In genomic region chr22:36162127-36163034, GRCh38 we compare ENCODE assay signal across 9 cellular contexts. TPM values are rescaled to one million over a fixed set of nuclear protein-coding genes. Genes with fewer than 3 reads are reported as not detected.
DNase-seq lines count a peak whose midpoint lies in the region; ATAC-seq lines count a peak whose summit lies in the region.
"Had no signal": no experiment of that assay in that cellular context is flagged by ENCODE, and none has a peak within 500 bp of the region (broad histone marks: within the 10 kb centered on the region; RNA-seq: fewer than 3 reads in every experiment).

No MANE protein-coding gene starts in this region.

- H3K9me3 Mint-ChIP-seq in activated CD4-positive, alpha-beta T cell treated with anti-CD3 and anti-CD28 coated beads, Interleukin-2, amount 10 ng/mL, durations not matched to agents 7 days and 5 days, result peaks cover 2% of the 10 kb centered on the region
- H3K9me3 Mint-ChIP-seq in activated naive CD8-positive, alpha-beta T cell treated with anti-CD3 and anti-CD28 coated beads for 36 hours, result peaks cover under 1% of the 10 kb centered on the region

- DNase-seq in activated CD4-positive, alpha-beta T cell treated with anti-CD3 and anti-CD28 coated beads, Interleukin-2, amount 10 ng/mL, durations not matched to agents 7 days and 5 days, result peak; percentile 33
- DNase-seq in activated CD4-positive, alpha-beta T cell treated with anti-CD3 and anti-CD28 coated beads for 4 hours, result no peak
- DNase-seq in activated naive CD8-positive, alpha-beta T cell treated with anti-CD3 and anti-CD28 coated beads for 36 hours, result peak; percentile 55
- DNase-seq in stimulated activated naive CD4-positive, alpha-beta T cell treated with Interleukin-2 at 50 U/mL for 16 hours (lab: John Stamatoyannopoulos, UW), result peak; percentile 26
- DNase-seq in DMS79 treated with DMSO at 0.1 percent for 48 hours (lab: John Stamatoyannopoulos, UW) (no peak), SHP77 treated with DMSO at 0.1 percent for 48 hours (lab: John Stamatoyannopoulos, UW) (no peak)
- DNase-seq in stimulated activated CD4-positive, alpha-beta T cell treated with anti-CD3 and anti-CD28 coated beads, Interleukin-4, amount 100 ng/mL, for 1 hour, result no peak
- DNase-seq: NCI-H446 had no signal

- POLR2A ChIA-PET in activated CD4-positive, alpha-beta T cell treated with anti-CD3 and anti-CD28 coated beads, Interleukin-2, amount 10 ng/mL, durations not matched to agents 7 days and 5 days (lab: Charles Lee), result no interaction called here

- H3K27ac Mint-ChIP-seq in activated CD4-positive, alpha-beta T cell treated with anti-CD3 and anti-CD28 coated beads, Interleukin-2, amount 10 ng/mL, durations not matched to agents 7 days and 5 days, result peak overlapping the region; percentile 91
- H3K27ac Mint-ChIP-seq in activated naive CD8-positive, alpha-beta T cell treated with anti-CD3 and anti-CD28 coated beads for 36 hours, result peak overlapping the region; percentile 99

- H3K27me3 Mint-ChIP-seq in activated CD4-positive, alpha-beta T cell treated with anti-CD3 and anti-CD28 coated beads, Interleukin-2, amount 10 ng/mL, durations not matched to agents 7 days and 5 days, result no peaks in the 10 kb centered on the region
- no peaks in the 10 kb centered on the region for H3K27me3 Mint-ChIP-seq in activated naive CD8-positive, alpha-beta T cell treated with anti-CD3 and anti-CD28 coated beads for 36 hours

- CTCF ChIA-PET in activated CD4-positive, alpha-beta T cell treated with anti-CD3 and anti-CD28 coated beads, Interleukin-2, amount 10 ng/mL, durations not matched to agents 7 days and 5 days (lab: Charles Lee), result interaction anchor here (0.6 to 2.2 kb wide), 5 partner anchors 14 to 97 kb away, joined by 3 to 7 read pairs (median 3); no protein-coding TSS in a partner anchor

- H3K4me1 Mint-ChIP-seq in activated CD4-positive, alpha-beta T cell treated with anti-CD3 and anti-CD28 coated beads, Interleukin-2, amount 10 ng/mL, durations not matched to agents 7 days and 5 days, result peaks cover 88% of the 10 kb centered on the region
- peaks cover 92% of the 10 kb centered on the region for H3K4me1 Mint-ChIP-seq in activated naive CD8-positive, alpha-beta T cell treated with anti-CD3 and anti-CD28 coated beads for 36 hours

- H3K4me3 Mint-ChIP-seq in activated CD4-positive, alpha-beta T cell treated with anti-CD3 and anti-CD28 coated beads, Interleukin-2, amount 10 ng/mL, durations not matched to agents 7 days and 5 days, result no peak overlapping the region
- peak overlapping the region; percentile 87 for H3K4me3 Mint-ChIP-seq in activated naive CD8-positive, alpha-beta T cell treated with anti-CD3 and anti-CD28 coated beads for 36 hours

- peaks cover 29% of the 10 kb centered on the region for H3K36me3 Mint-ChIP-seq in activated CD4-positive, alpha-beta T cell treated with anti-CD3 and anti-CD28 coated beads, Interleukin-2, amount 10 ng/mL, durations not matched to agents 7 days and 5 days (ENCODE audit: low read depth)
- peaks cover 10% of the 10 kb centered on the region for H3K36me3 Mint-ChIP-seq in activated naive CD8-positive, alpha-beta T cell treated with anti-CD3 and anti-CD28 coated beads for 36 hours

- peak; percentile 48 for ATAC-seq in HG03521 (IDR thresholded peaks at IDR 0.05; ENCODE audit: unreplicated experiment)

RNA-seq across cellular contexts. Expression of gene APOL3, which starts 1.8 kb away (rescaled TPM):
- total RNA-seq in activated CD4-positive, alpha-beta T cell treated with anti-CD3 and anti-CD28 coated beads, Interleukin-2, amount 10 ng/mL, durations not matched to agents 7 days and 5 days, result 100 to 1,000 TPM; 139 to 150 TPM
- total RNA-seq in activated naive CD8-positive, alpha-beta T cell treated with anti-CD3 and anti-CD28 coated beads for 36 hours, result 10 to 100 TPM; 55.0 to 56.3 TPM

RNA-seq across cellular contexts. Expression of gene APOL4, which starts 39.2 kb away (rescaled TPM):
- under 1 TPM; 0.54 to 0.57 TPM for total RNA-seq in activated CD4-positive, alpha-beta T cell treated with anti-CD3 and anti-CD28 coated beads, Interleukin-2, amount 10 ng/mL, durations not matched to agents 7 days and 5 days
- total RNA-seq in activated naive CD8-positive, alpha-beta T cell treated with anti-CD3 and anti-CD28 coated beads for 36 hours, result under 1 TPM; 0.70 to 0.95 TPM

Comparison
In these comparisons a context has a peak if more than half of its experiments do, and no peak if none do; other contexts are left out.
1. DNase-seq: peak in activated CD4-positive, alpha-beta T cell treated with anti-CD3 and anti-CD28 coated beads, Interleukin-2, amount 10 ng/mL, durations not matched to agents 7 days and 5 days (single experiment), activated naive CD8-positive, alpha-beta T cell treated with anti-CD3 and anti-CD28 coated beads for 36 hours (single experiment) and stimulated activated naive CD4-positive, alpha-beta T cell treated with Interleukin-2 at 50 U/mL for 16 hours (single experiment); none in activated CD4-positive, alpha-beta T cell treated with anti-CD3 and anti-CD28 coated beads for 4 hours (0 of 2), DMS79 treated with DMSO at 0.1 percent for 48 hours (single experiment), stimulated activated CD4-positive, alpha-beta T cell treated with anti-CD3 and anti-CD28 coated beads, Interleukin-4, amount 100 ng/mL, for 1 hour (single experiment) and SHP77 treated with DMSO at 0.1 percent for 48 hours (single experiment).